Comparison of ENCODE assay signal across 13 cellular contexts in the genomic region with DNA sequence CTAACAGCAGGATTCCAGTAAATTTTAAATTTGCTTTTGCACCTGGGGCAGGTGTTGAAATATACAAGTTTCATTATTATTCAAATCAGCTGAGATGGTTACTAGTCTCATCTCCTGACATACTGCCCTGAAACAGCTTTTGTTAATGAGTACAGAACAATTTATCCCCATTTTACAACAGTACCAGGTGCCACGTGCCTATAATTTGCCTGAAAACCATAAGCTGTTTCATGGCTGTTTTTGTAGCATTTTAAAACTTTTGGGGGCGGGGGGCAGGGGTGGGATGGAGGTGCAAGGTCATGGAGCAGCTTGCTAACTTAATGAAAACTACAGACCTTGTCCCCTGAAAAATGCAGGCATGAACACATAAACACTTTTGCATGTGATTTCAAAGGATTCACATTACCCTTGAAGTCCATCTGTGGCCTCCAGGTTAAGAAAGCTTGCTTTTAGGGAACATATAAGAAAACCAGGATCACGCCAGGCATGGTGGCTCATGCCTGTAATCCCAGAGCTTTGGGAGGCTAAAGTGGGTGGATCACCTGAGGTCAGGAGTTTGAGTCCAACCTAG. TPM values are rescaled to one million over a fixed set of nuclear protein-coding genes. Genes with fewer than 3 reads are reported as not detected.
DNase-seq lines count a peak whose midpoint lies in the region; ATAC-seq, FAIRE-seq and TF ChIP-seq lines count a peak whose summit lies in the region.
"Had no signal": no experiment of that assay in that cellular context is flagged by ENCODE, and none has a peak within 500 bp of the region (broad histone marks: within the 10 kb centered on the region; RNA-seq: fewer than 3 reads in every experiment).

No MANE protein-coding gene starts in this region.

- H3K9ac ChIP-seq in H1 (replicated peaks in 1 of 4; ENCODE audit: extremely low read depth in 1 of 4, low read depth in 3 of 4, low read length in 3 of 4) = no peak overlapping the region
- H3K9ac ChIP-seq: SK-N-SH had no signal

- no peak overlapping the region for H3K4me2 ChIP-seq in H1 (ENCODE audit: insufficient read depth in 1 of 2, low read depth in 2 of 2, low read length in 2 of 2)
- H3K4me2 ChIP-seq: SK-N-SH had no signal

- CTCF ChIA-PET in H1 (lab: Charles Lee; ENCODE audit: partially characterized antibody) = interaction anchor here (0.6 to 2.1 kb wide), 7 partner anchors 10 to 821 kb away, joined by 4 to 8 read pairs (median 6); no protein-coding TSS in a partner anchor

- H3K9me3 ChIP-seq in H1 (ENCODE audit: insufficient read depth in 2 of 2, low read depth in 1 of 2, low read length in 1 of 2) = no peaks in the 10 kb centered on the region
- H3K9me3 ChIP-seq: SK-N-SH had no signal

- no peaks in the 10 kb centered on the region for H3K27me3 Mint-ChIP-seq in T-helper 1 cell treated with Interleukin-12 subunit alpha and Interleukin-12 subunit beta and Interleukin-4 antibody, amounts not matched to agents 30 μg/mL and 1 μg/mL, for 36 hours (ENCODE audit: low read depth)

- whole genome bisulfite sequencing in H1 (ENCODE audit: extremely low coverage in 1 of 2, insufficient coverage in 1 of 2, insufficient read length in 1 of 2, insufficient replicate concordance in 2 of 2, low coverage in 1 of 2, low lambda C conversion rate in 2 of 2, missing lambda C conversion rate in 1 of 2), 2 experiments = 76% methylated on average over 3 of the region's 3 CpGs; no CpG with 5 or more reads in 1 of the 2 experiments

- peak overlapping the region; percentile 82 for H3K4me3 Mint-ChIP-seq in T-helper 1 cell treated with Interleukin-12 subunit alpha and Interleukin-12 subunit beta and Interleukin-4 antibody, amounts not matched to agents 30 μg/mL and 1 μg/mL, for 36 hours

- H2AK5ac ChIP-seq in H1 (ENCODE audit: low read depth, low read length) = no peak overlapping the region

- no peak overlapping the region; the same call in 1 of the 2 replicates for H2BK5ac ChIP-seq in H1 (ENCODE audit: low read depth, low read length)

- no peak overlapping the region for H3K27ac ChIP-seq in H1 (ENCODE audit: low read depth, low read length)

- peaks cover 39% of the 10 kb centered on the region for H3K36me3 Mint-ChIP-seq in T-helper 1 cell treated with Interleukin-12 subunit alpha and Interleukin-12 subunit beta and Interleukin-4 antibody, amounts not matched to agents 30 μg/mL and 1 μg/mL, for 36 hours (ENCODE audit: low read depth)

- H3K14ac ChIP-seq in H1 (ENCODE audit: insufficient read length) = no peak overlapping the region

- peak; percentile 46 for ATAC-seq in GM21737 (IDR thresholded peaks at IDR 0.05; ENCODE audit: unreplicated experiment)
- peak; percentile 72 for ATAC-seq in HG03354 (IDR thresholded peaks at IDR 0.05; ENCODE audit: poor library complexity, severe bottlenecking, unreplicated experiment)

- no peak overlapping the region for H2AFZ ChIP-seq in H1 (ENCODE audit: low read length)

- no peak for TF ChIP-seq RAD21 in H1 (IDR thresholded peaks at IDR 0.05 in 1 of 2, conservative IDR thresholded peaks at IDR 0.05 in 1 of 2; ENCODE audit: low read depth in 2 of 2, low read length in 2 of 2)

- peak overlapping the region; percentile 42; the same call in 1 of the 2 replicates for H2BK12ac ChIP-seq in H1 (ENCODE audit: low read depth, low read length)

- no peak overlapping the region for H4K5ac ChIP-seq in H1 (ENCODE audit: insufficient read length, low read depth, low read length)

- no peak overlapping the region for H3K18ac ChIP-seq in H1 (ENCODE audit: extremely low read depth, low read length)

- no peak overlapping the region for H4K8ac ChIP-seq in H1 (ENCODE audit: extremely low read depth, insufficient read depth, low read length)

- no peak overlapping the region for H3K4me3 ChIP-seq in H1 (ENCODE audit: extremely low read depth in 1 of 4, insufficient read depth in 2 of 4, low read depth in 3 of 4, low read length in 4 of 4)

- TF ChIP-seq CTCF in H1 (IDR thresholded peaks at IDR 0.05; ENCODE audit: control extremely low read depth in 1 of 3, insufficient read depth in 1 of 3, low read depth in 1 of 3, low read length in 3 of 3) = no peak

- H2BK15ac ChIP-seq in H1 (ENCODE audit: low read length) = no peak overlapping the region

- no peaks in the 10 kb centered on the region for H3K79me1 ChIP-seq in H1 (ENCODE audit: low read depth, low read length)

- H3K27ac Mint-ChIP-seq in T-helper 1 cell treated with Interleukin-12 subunit alpha and Interleukin-12 subunit beta and Interleukin-4 antibody, amounts not matched to agents 30 μg/mL and 1 μg/mL, for 36 hours = peak overlapping the region; percentile 95

- H3K9me3 Mint-ChIP-seq in T-helper 1 cell treated with Interleukin-12 subunit alpha and Interleukin-12 subunit beta and Interleukin-4 antibody, amounts not matched to agents 30 μg/mL and 1 μg/mL, for 36 hours = peaks cover 4% of the 10 kb centered on the region

- no peak for FAIRE-seq in H1 (lab: Jason Lieb, UNC)
- FAIRE-seq: endothelial cell of umbilical vein, kidney had no signal

- H4K20me1 ChIP-seq in H1 (replicated peaks in 1 of 2; ENCODE audit: control insufficient read depth in 1 of 2, insufficient read depth in 2 of 2, low read length in 2 of 2) = no peaks in the 10 kb centered on the region

- H3K56ac ChIP-seq in H1 (replicated peaks; ENCODE audit: insufficient read length, low read depth, low read length) = no peak overlapping the region

- no peak overlapping the region for H3K4ac ChIP-seq in H1 (replicated peaks; ENCODE audit: insufficient read length, low read depth, low read length)

- H3K4me1 Mint-ChIP-seq in T-helper 1 cell treated with Interleukin-12 subunit alpha and Interleukin-12 subunit beta and Interleukin-4 antibody, amounts not matched to agents 30 μg/mL and 1 μg/mL, for 36 hours (ENCODE audit: low read depth) = peaks cover 69% of the 10 kb centered on the region

- H4K91ac ChIP-seq in H1 (replicated peaks; ENCODE audit: insufficient read length, low read length) = peak overlapping the region; percentile 57

- POLR2A ChIA-PET in H1 (lab: Charles Lee; ENCODE audit: partially characterized antibody) = interaction anchor here (1.2 to 1.3 kb wide), 2 partner anchors 26 to 222 kb away, joined by 3 read pairs; a partner anchor contains a TSS

- no peaks in the 10 kb centered on the region for H3K79me2 ChIP-seq in H1 (ENCODE audit: control insufficient read depth in 1 of 2, insufficient read depth in 2 of 2, low read length in 2 of 2)

- H2BK120ac ChIP-seq in H1 (replicated peaks; ENCODE audit: low read depth, low read length) = no peak overlapping the region

- H3K23me2 ChIP-seq in H1 (ENCODE audit: low read depth, low read length) = no peaks in the 10 kb centered on the region

- peaks cover 0 to 5% (median 2%) of the 10 kb centered on the region in 4 experiments; a peak in 4 of 7 replicates for H3K27me3 ChIP-seq in H1 (replicated peaks in 1 of 4; ENCODE audit: control insufficient read depth in 3 of 4, extremely low read depth in 1 of 4, insufficient read depth in 3 of 4, low read length in 3 of 4)

- no peak overlapping the region for H3K23ac ChIP-seq in H1 (ENCODE audit: insufficient read length)

- no peak for TF ChIP-seq POLR2A in H1 (IDR thresholded peaks at IDR 0.05; ENCODE audit: control extremely low read depth in 1 of 2, low read depth in 2 of 2, low read length in 2 of 2)

- H2BK20ac ChIP-seq in H1 (ENCODE audit: low read length) = peak overlapping the region; percentile 84; the same call in 1 of the 2 replicates

- no peak for TF ChIP-seq EP300 in H1 (IDR thresholded peaks at IDR 0.05; ENCODE audit: borderline replicate concordance in 1 of 2, low read depth in 2 of 2, low read length in 2 of 2)

- intact Hi-C loops in posterior cingulate gyrus (cut with DNase I) = no loop called here

- DNase-seq in T-helper 1 cell = no peak
- no peak for DNase-seq in H1 (ENCODE audit: low read depth in 1 of 2, low spot score in 2 of 2)
- no peak for DNase-seq in SIG-M5 (lab: John Stamatoyannopoulos, UW)
- DNase-seq in posterior cingulate gyrus = no peak
- no peak for DNase-seq in dedifferentiated amniotic fluid mesenchymal stem cell (ENCODE audit: extremely low spot score)
- DNase-seq: 8988T, kidney, SK-N-SH had no signal

- no peaks in the 10 kb centered on the region for H3K36me3 ChIP-seq in H1 (ENCODE audit: control insufficient read depth in 2 of 4, insufficient read depth in 4 of 4, low read length in 3 of 4)

- peaks cover 0 to 7% (median 6%) of the 10 kb centered on the region in 4 experiments; a peak in 4 of 7 replicates for H3K4me1 ChIP-seq in H1 (replicated peaks in 1 of 4; ENCODE audit: control insufficient read depth in 3 of 4, insufficient read depth in 4 of 4, low read length in 3 of 4)

TF ChIP-seq in H1, 55 proteins besides CTCF, POLR2A, EP300 and RAD21:
- no peak for TF ChIP-seq FOSL1 (IDR thresholded peaks at IDR 0.05; ENCODE audit: insufficient read depth, low read depth, low read length)
TF ChIP-seq in H1: peak in this region for 0.

RNA-seq across cellular contexts. Expression of a gene that starts 42.1 kb away (rescaled TPM):
- not detected in 2 replicates for total RNA-seq in H1 (2021; fragmentation: NEBNext Ultra II Directional; extraction: Animal tissue kit (Norgen Biotek cat#: 25700))
- polyA plus RNA-seq in H1 (2011; rRNA removed) = not detected in 2 replicates
- polyA plus RNA-seq in H1 (2011; cell fraction: cytosol; rRNA removed) = not detected
- not detected for polyA plus RNA-seq in H1 (2011; cell fraction: nucleus; rRNA removed)
- not detected in 4 replicates for polyA plus RNA-seq in H1 (2012, experiment 1 of 2)
- not detected for polyA plus RNA-seq in H1 (2012, experiment 2 of 2)
- polyA plus RNA-seq in H1 (2013, experiment 1 of 2) = 0.04 TPM
- polyA plus RNA-seq in H1 (2013, experiment 2 of 2) = 0.07 TPM
- polyA minus RNA-seq in H1 (2011; rRNA and poly(A)+ RNA removed) = not detected in 2 replicates
- not detected for polyA minus RNA-seq in H1 (2011; cell fraction: cytosol; rRNA and poly(A)+ RNA removed)
- not detected for polyA minus RNA-seq in H1 (2011; cell fraction: nucleus; rRNA and poly(A)+ RNA removed)
- total RNA-seq: endothelial cell of umbilical vein, pulmonary artery endothelial cell had no signal
- polyA plus RNA-seq: endothelial cell of umbilical vein, SK-N-SH had no signal
